Comparison of ENCODE assay signal across 9 cellular contexts in the genomic region with DNA sequence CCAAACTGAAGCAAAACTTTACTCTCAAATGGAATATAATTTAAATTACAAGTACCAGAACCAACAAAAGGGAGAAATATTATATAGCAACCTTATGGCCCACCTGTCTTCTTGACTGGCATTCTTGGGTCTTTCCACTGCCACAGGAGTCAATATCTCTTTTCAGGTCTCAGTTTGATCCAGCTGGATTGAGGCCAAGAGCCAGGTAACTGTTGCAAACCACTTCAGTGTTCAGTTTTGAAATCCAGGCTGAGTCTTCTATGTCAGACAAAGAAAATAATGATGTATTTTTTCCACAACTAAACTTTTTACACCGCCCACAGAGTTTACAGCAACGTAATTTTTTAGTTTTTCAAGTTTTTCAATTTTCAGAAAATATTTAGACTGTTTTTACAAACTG. TPM values are rescaled to one million over a fixed set of nuclear protein-coding genes. Genes with fewer than 3 reads are reported as not detected.
A peak's percentile ranks its signal among the peaks of the same experiment; 100 is the strongest.
DNase-seq lines count a peak whose midpoint lies in the region; ATAC-seq and TF ChIP-seq lines count a peak whose summit lies in the region.
"Had no signal": no experiment of that assay in that cellular context is flagged by ENCODE, and none has a peak within 500 bp of the region (broad histone marks: within the 10 kb centered on the region; RNA-seq: fewer than 3 reads in every experiment).

No MANE protein-coding gene starts in this region.

- H3K9me2 ChIP-seq in GM23248 (ENCODE audit: insufficient read depth), result no peaks in the 10 kb centered on the region

- H3K27me3 ChIP-seq in GM23248 (replicated peaks; ENCODE audit: insufficient read depth) (no peaks in the 10 kb centered on the region), osteoblast (ENCODE audit: insufficient read depth, low read length) (no peaks in the 10 kb centered on the region)

- H3K9ac ChIP-seq in GM23248, result peak overlapping the region; percentile 83

- peaks cover 16% of the 10 kb centered on the region for H3F3A ChIP-seq in GM23248 (ENCODE audit: insufficient read depth)

- H2AFZ ChIP-seq in GM23248, result peak overlapping the region; percentile 98
- peak overlapping the region; percentile 97 for H2AFZ ChIP-seq in osteoblast (ENCODE audit: low read length)

- no peak for TF ChIP-seq CTCF in coronary artery (IDR thresholded peaks at IDR 0.05)
- TF ChIP-seq CTCF in osteoblast (IDR thresholded peaks at IDR 0.05; ENCODE audit: extremely low read depth, low read depth, low read length), result no peak

- H3K27ac ChIP-seq in GM23248, result peak overlapping the region; percentile 80
- peak overlapping the region; percentile 83 to 95 for H3K27ac ChIP-seq in coronary artery
- H3K27ac ChIP-seq in osteoblast (ENCODE audit: low read depth, low read length), result no peak overlapping the region

- ATAC-seq in GM18861 (IDR thresholded peaks at IDR 0.05; ENCODE audit: unreplicated experiment), result no peak

- peaks cover 30% of the 10 kb centered on the region for H3K79me2 ChIP-seq in GM23248 (ENCODE audit: insufficient read depth)
- H3K79me2 ChIP-seq in osteoblast (ENCODE audit: insufficient read depth, low read length), result peaks cover 31% of the 10 kb centered on the region

- H3K36me3 ChIP-seq in GM23248 (ENCODE audit: low read depth) (no peaks in the 10 kb centered on the region; the same call in 1 of the 2 replicates), osteoblast (ENCODE audit: insufficient read depth, low read length) (peaks cover 4% of the 10 kb centered on the region)

- peak overlapping the region; percentile 99 for H3K4me3 ChIP-seq in GM23248
- peak overlapping the region; percentile 93 for H3K4me3 ChIP-seq in coronary artery
- peak overlapping the region; percentile 75 for H3K4me3 ChIP-seq in osteoblast (ENCODE audit: insufficient read depth, low read length)

- H3K9me3 ChIP-seq in GM23248 (ENCODE audit: low read depth), result no peaks in the 10 kb centered on the region
- H3K9me3 ChIP-seq in osteoblast (ENCODE audit: low read depth, low read length), result no peaks in the 10 kb centered on the region

- 47 to 51% methylated on average over 2 of the region's 2 CpGs for WGBS in GM23248 (ENCODE audit: low coverage in 1 of 2, low lambda C conversion rate in 2 of 2, missing lambda C conversion rate in 2 of 2), 2 experiments

- H3K4me1 ChIP-seq in GM23248 (ENCODE audit: insufficient read depth) (peaks cover 16% of the 10 kb centered on the region), osteoblast (ENCODE audit: insufficient read depth, low read length) (peaks cover 14% of the 10 kb centered on the region)

- DNase-seq in GM23248 (peak; percentile 22), NCI-H2107 (lab: John Stamatoyannopoulos, UW) (peak; percentile 4), coronary artery (ENCODE audit: low spot score) (no peak), osteoblast (ENCODE audit: insufficient read length, low spot score, missing footprints) (no peak), hepatic stellate cell (ENCODE audit: low spot score) (no peak)
- DNase-seq in activated effector memory CD4-positive, alpha-beta T cell treated with anti-CD3 and anti-CD28 coated beads, Interleukin-2, amount 50 U/mL, for 16 hours, result no peak
- DNase-seq in stimulated activated CD4-positive, alpha-beta T cell treated with anti-CD3 and anti-CD28 coated beads, Interleukin-2, amount 100 ng/mL, for 48 hours, result no peak

- in situ Hi-C loops in GM23248 (cut with MboI), result no loop called here

- H4K20me1 ChIP-seq in GM23248 (ENCODE audit: insufficient read depth) (no peaks in the 10 kb centered on the region), osteoblast (ENCODE audit: insufficient read depth, low read length) (no peaks in the 10 kb centered on the region)

- H3K4me2 ChIP-seq in GM23248 (ENCODE audit: unreplicated experiment) (peak overlapping the region; percentile 97), osteoblast (ENCODE audit: insufficient read depth, low read length) (peak overlapping the region; percentile 94)

RNA-seq across cellular contexts. Expression of a gene that starts 0.6 kb away (rescaled TPM):
- total RNA-seq in GM23248 (2014; rRNA removed; shearing (Covaris generic)), result 1.7 and 9.0 TPM in 2 replicates
- 1.1 and 1.2 TPM in 2 replicates for polyA plus RNA-seq in GM23248 (2016; fragmentation: Nextera tagmentation; extraction: Ambion mirVana)
- 3.3 and 3.8 TPM in 2 replicates for total RNA-seq in osteoblast

RNA-seq across cellular contexts. Expression of a gene that starts 1.9 kb away (rescaled TPM):
- 52.2 and 60.1 TPM in 2 replicates for total RNA-seq in GM23248 (2014; rRNA removed; shearing (Covaris generic))
- 53.6 and 54.9 TPM in 2 replicates for polyA plus RNA-seq in GM23248 (2016; fragmentation: Nextera tagmentation; extraction: Ambion mirVana)
- 64.4 and 81.6 TPM in 2 replicates for total RNA-seq in osteoblast

RNA-seq across cellular contexts. Expression of a gene that starts 21.3 kb away (rescaled TPM):
- total RNA-seq in GM23248 (2014; rRNA removed; shearing (Covaris generic)), result 21.5 and 22.9 TPM in 2 replicates
- 64.0 and 69.8 TPM in 2 replicates for polyA plus RNA-seq in GM23248 (2016; fragmentation: Nextera tagmentation; extraction: Ambion mirVana)
- 34.4 and 41.0 TPM in 2 replicates for total RNA-seq in osteoblast

RNA-seq across cellular contexts. Expression of a gene that starts 38.4 kb away (rescaled TPM):
- total RNA-seq in GM23248 (2014; rRNA removed; shearing (Covaris generic)), result 27.6 and 43.8 TPM in 2 replicates
- polyA plus RNA-seq in GM23248 (2016; fragmentation: Nextera tagmentation; extraction: Ambion mirVana), result 10.8 and 15.0 TPM in 2 replicates
- 46.3 and 49.2 TPM in 2 replicates for total RNA-seq in osteoblast

RNA-seq across cellular contexts. Expression of a gene that starts 59.5 kb away (rescaled TPM):
- 2.8 and 4.4 TPM in 2 replicates for total RNA-seq in GM23248 (2014; rRNA removed; shearing (Covaris generic))
- 3.7 and 4.6 TPM in 2 replicates for polyA plus RNA-seq in GM23248 (2016; fragmentation: Nextera tagmentation; extraction: Ambion mirVana)
- 2.9 and 4.1 TPM in 2 replicates for total RNA-seq in osteoblast
- total RNA-seq: activated CD8-positive, alpha-beta memory T cell treated with anti-CD3 and anti-CD28 coated beads for 36 hours had no signal

Comparison
In these comparisons a context has a peak if more than half of its experiments do, and no peak if none do; other contexts are left out.
1. DNase-seq: peak in GM23248 (single experiment) and NCI-H2107 (single experiment); none in coronary artery (single experiment), osteoblast (single experiment), hepatic stellate cell (single experiment), activated effector memory CD4-positive, alpha-beta T cell treated with anti-CD3 and anti-CD28 coated beads, Interleukin-2, amount 50 U/mL, for 16 hours (single experiment) and stimulated activated CD4-positive, alpha-beta T cell treated with anti-CD3 and anti-CD28 coated beads, Interleukin-2, amount 100 ng/mL, for 48 hours (0 of 2).
2. Peak in every context shown above with its lines, with median percentiles within 50 percentile points of each other: H3K4me3 ChIP-seq.